ENCODE assay signal across 9 cellular contexts in the genomic region with DNA sequence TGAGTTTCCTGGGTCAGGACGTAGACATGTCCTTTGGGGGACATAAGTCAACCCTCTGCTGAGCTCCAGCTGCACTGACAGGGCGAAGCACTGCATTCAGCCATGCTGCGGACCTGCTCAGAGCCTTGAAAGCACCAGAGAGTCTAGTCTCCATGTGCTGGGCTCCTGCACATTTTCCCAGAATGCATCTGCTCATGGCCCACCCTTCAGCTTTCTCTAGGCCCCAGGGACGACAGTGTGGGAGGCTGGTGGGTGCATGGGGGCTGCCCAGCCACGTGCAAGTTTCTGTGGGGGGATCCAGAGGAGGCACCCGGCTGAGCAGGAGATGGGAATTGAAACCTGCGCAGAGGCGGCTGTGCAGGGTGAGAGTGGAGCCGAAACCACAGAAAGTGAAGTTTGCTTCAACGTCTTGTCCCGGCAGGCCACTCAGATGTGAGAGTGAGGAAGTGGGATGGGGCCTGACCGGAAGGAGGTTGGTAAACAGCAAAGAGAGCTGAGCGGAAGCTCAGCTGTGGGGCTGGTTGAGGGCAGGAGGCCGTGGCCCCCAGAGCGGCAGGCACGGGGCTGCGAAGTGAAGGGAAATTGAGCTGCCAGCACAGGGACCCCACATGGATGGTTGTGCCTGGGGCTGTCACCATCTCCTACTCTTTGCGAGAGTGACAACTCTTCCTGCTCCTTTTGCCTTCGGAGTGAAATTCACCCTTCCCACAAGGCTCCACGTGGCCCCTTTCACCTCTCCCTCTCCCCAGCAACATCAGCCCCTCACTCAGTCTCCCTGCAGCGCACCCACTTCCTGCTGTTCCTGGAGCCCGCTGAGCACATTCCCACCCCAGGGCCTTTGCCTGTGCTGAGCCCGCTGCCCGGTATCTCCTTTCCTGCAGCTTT. TPM values are rescaled to one million over a fixed set of nuclear protein-coding genes. Genes with fewer than 3 reads are reported as not detected.
A peak's percentile ranks its signal among the peaks of the same experiment; 100 is the strongest.
DNase-seq lines count a peak whose midpoint lies in the region; ATAC-seq, FAIRE-seq and TF ChIP-seq lines count a peak whose summit lies in the region.
"Had no signal": no experiment of that assay in that cellular context is flagged by ENCODE, and none has a peak within 500 bp of the region (broad histone marks: within the 10 kb centered on the region; RNA-seq: fewer than 3 reads in every experiment).

No MANE protein-coding gene starts in this region.

- in situ Hi-C loops in IMR-90 (cut with MboI; ENCODE audit: low sequenced_read_pairs), result no loop called here

- no peak overlapping the region for H2BK5ac ChIP-seq in IMR-90 (ENCODE audit: low read depth, low read length, poor library complexity, severe bottlenecking)

- no TSS peak for BruUV-seq in IMR-90 (replicated peaks; lab: Mats Ljungman, UMichigan)

- POLR2A ChIA-PET in IMR-90 (lab: Charles Lee; ENCODE audit: unreplicated experiment), result interaction anchor here (0.5 to 0.6 kb wide), 2 partner anchors 379 to 770 kb away, joined by 3 to 17 read pairs; no protein-coding TSS in a partner anchor

- dilution Hi-C loops in IMR-90 (cut with HindIII; ENCODE audit: low sequenced_read_pairs, unreplicated experiment), result no loop called here

- WGBS in IMR-90 (ENCODE audit: extremely low coverage in 2 of 2, insufficient read length in 1 of 2), 2 experiments, result 67% methylated on average over 12 of the region's 24 CpGs; no CpG with 5 or more reads in 1 of the 2 experiments

- no peak overlapping the region for H3K23ac ChIP-seq in IMR-90 (ENCODE audit: low read depth, low read length)

- H3K14ac ChIP-seq in IMR-90 (replicated peaks; ENCODE audit: low read depth, low read length), result no peak overlapping the region

- no peak for FAIRE-seq in kidney (lab: Jason Lieb, UNC)
- FAIRE-seq: endometrium had no signal

- H3K9me3 Mint-ChIP-seq in activated CD8-positive, alpha-beta memory T cell treated with anti-CD3 and anti-CD28 coated beads, Interleukin-2, amount 10 ng/mL, durations not matched to agents 7 days and 5 days (ENCODE audit: low read depth), result no peaks in the 10 kb centered on the region

- H3K4me3 ChIP-seq in IMR-90 (ENCODE audit: insufficient read depth, low read depth, low read length) (no peak overlapping the region), kidney (ENCODE audit: low read length in 2 of 2) (no peak overlapping the region)

- peak overlapping the region; percentile 72 for H3K27ac Mint-ChIP-seq in activated CD8-positive, alpha-beta memory T cell treated with anti-CD3 and anti-CD28 coated beads, Interleukin-2, amount 10 ng/mL, durations not matched to agents 7 days and 5 days

- H4K20me1 ChIP-seq in IMR-90 (ENCODE audit: insufficient read depth, low read length), result no peaks in the 10 kb centered on the region

- peaks cover 15% of the 10 kb centered on the region for H3K36me3 Mint-ChIP-seq in activated CD8-positive, alpha-beta memory T cell treated with anti-CD3 and anti-CD28 coated beads, Interleukin-2, amount 10 ng/mL, durations not matched to agents 7 days and 5 days

- no peak overlapping the region; a peak in 2 of 4 replicates for H4K8ac ChIP-seq in IMR-90 (ENCODE audit: low read depth in 2 of 2, low read length in 2 of 2)

- H2BK15ac ChIP-seq in IMR-90 (ENCODE audit: low read depth, low read length), result no peak overlapping the region

- H3K4me1 Mint-ChIP-seq in activated CD8-positive, alpha-beta memory T cell treated with anti-CD3 and anti-CD28 coated beads, Interleukin-2, amount 10 ng/mL, durations not matched to agents 7 days and 5 days, result peaks cover 28% of the 10 kb centered on the region

- H3K27me3 Mint-ChIP-seq in activated CD8-positive, alpha-beta memory T cell treated with anti-CD3 and anti-CD28 coated beads, Interleukin-2, amount 10 ng/mL, durations not matched to agents 7 days and 5 days, result peaks cover 7% of the 10 kb centered on the region

- peak overlapping the region; percentile 53 for H2AFZ ChIP-seq in IMR-90 (replicated peaks; ENCODE audit: low read length, poor library complexity)

- intact Hi-C loops in IMR-90 (cut with micrococcal nuclease) (no loop called here), kidney (cut with DNase I) (no loop called here)

- no peak overlapping the region; the same call in 1 of the 2 replicates for H4K91ac ChIP-seq in IMR-90 (ENCODE audit: insufficient read depth, low read depth, low read length)

- no peak overlapping the region for H2AK9ac ChIP-seq in IMR-90 (replicated peaks; ENCODE audit: low read depth, low read length, poor library complexity)

- no peak overlapping the region for H3K4me2 ChIP-seq in IMR-90 (ENCODE audit: low read depth, low read length)

- H3K9me3 ChIP-seq in IMR-90 (ENCODE audit: control insufficient read depth, insufficient read depth, low read length), result peaks cover 9% of the 10 kb centered on the region
- H3K9me3 ChIP-seq in kidney (ENCODE audit: control insufficient read depth in 1 of 2, low read length in 2 of 2), result no peaks in the 10 kb centered on the region

- H2BK20ac ChIP-seq in IMR-90 (ENCODE audit: low read depth, low read length), result no peak overlapping the region

- no peaks in the 10 kb centered on the region for H3K79me1 ChIP-seq in IMR-90 (ENCODE audit: low read depth in 1 of 2, low read length in 2 of 2)

- TF ChIP-seq POLR2A in IMR-90 (IDR thresholded peaks at IDR 0.05; ENCODE audit: low read depth, low read length), result no peak

- H3K36me3 ChIP-seq in IMR-90 (ENCODE audit: control insufficient read depth, insufficient read depth, low read length), result peaks cover 15% of the 10 kb centered on the region; the same call in 1 of the 2 replicates
- no peaks in the 10 kb centered on the region for H3K36me3 ChIP-seq in kidney (ENCODE audit: control insufficient read depth in 1 of 2, insufficient read depth in 2 of 2, low read length in 2 of 2)

- no peaks in the 10 kb centered on the region for H3K27me3 ChIP-seq in IMR-90 (ENCODE audit: control insufficient read depth, insufficient read depth, low read length)

- no peaks in the 10 kb centered on the region for H3K9me1 ChIP-seq in IMR-90 (ENCODE audit: insufficient read depth, low read length)

- peak; percentile 79 for ATAC-seq in GM21381 (IDR thresholded peaks at IDR 0.05; ENCODE audit: unreplicated experiment)
- no peak; the same call in 1 of the 2 replicates for ATAC-seq in IMR-90 (ENCODE audit: low read depth)
- ATAC-seq in activated CD8-positive, alpha-beta memory T cell treated with anti-CD3 and anti-CD28 coated beads, Interleukin-2, amount 10 ng/mL, durations not matched to agents 7 days and 5 days, result peak; percentile 93

- DNase-seq in GF-D8 (lab: John Stamatoyannopoulos, UW) (peak; percentile 95), IMR-90 (no peak), kidney (peak; percentile 77), substantia nigra (lab: John Stamatoyannopoulos, UW) (peak in 29 of 49 donors; percentile 9 to 72 (median 41)), putamen (ENCODE audit: low spot score) (no peak), HT-29 (ENCODE audit: low spot score) (no peak)
- DNase-seq in activated CD8-positive, alpha-beta memory T cell treated with anti-CD3 and anti-CD28 coated beads, Interleukin-2, amount 10 ng/mL, durations not matched to agents 7 days and 5 days, result peak; percentile 90

- CTCF ChIA-PET in IMR-90 (lab: Yijun Ruan, JAX), result no interaction called here
- CTCF ChIA-PET in activated CD8-positive, alpha-beta memory T cell treated with anti-CD3 and anti-CD28 coated beads, Interleukin-2, amount 10 ng/mL, durations not matched to agents 7 days and 5 days (lab: Charles Lee), result interaction anchor here (0.8 to 2.8 kb wide), 9 partner anchors 12 to 85 kb away, joined by 3 to 17 read pairs (median 3); a partner anchor contains a TSS

- no peak overlapping the region for H3K9ac ChIP-seq in IMR-90 (ENCODE audit: low read depth, low read length)
- no peak overlapping the region for H3K9ac ChIP-seq in kidney (ENCODE audit: low read length in 2 of 2)

- H3K56ac ChIP-seq in IMR-90 (ENCODE audit: extremely low read depth, insufficient read depth, low read length), result no peak overlapping the region

- no peak overlapping the region for H4K5ac ChIP-seq in IMR-90 (ENCODE audit: low read depth, low read length)

- TF ChIP-seq RAD21 in IMR-90 (IDR thresholded peaks at IDR 0.05; ENCODE audit: low read length), result no peak

- H3K18ac ChIP-seq in IMR-90 (ENCODE audit: low read depth, low read length), result no peak overlapping the region

- H3K4me3 Mint-ChIP-seq in activated CD8-positive, alpha-beta memory T cell treated with anti-CD3 and anti-CD28 coated beads, Interleukin-2, amount 10 ng/mL, durations not matched to agents 7 days and 5 days, result peak overlapping the region; percentile 37

- no peak for TF ChIP-seq CTCF in IMR-90 (conservative IDR thresholded peaks at IDR 0.05; ENCODE audit: low read depth, low read length)
- no peak for TF ChIP-seq CTCF in kidney (IDR thresholded peaks at IDR 0.05; ENCODE audit: borderline replicate concordance, extremely low read depth, insufficient read depth)

- H3K4me1 ChIP-seq in IMR-90 (ENCODE audit: control insufficient read depth, insufficient read depth, low read length), result no peaks in the 10 kb centered on the region
- peaks cover 0 to 8% of the 10 kb centered on the region in 2 donors for H3K4me1 ChIP-seq in kidney (ENCODE audit: control insufficient read depth in 1 of 2, insufficient read depth in 1 of 2, low read depth in 1 of 2, low read length in 2 of 2)

- no peak overlapping the region for H3K27ac ChIP-seq in IMR-90 (ENCODE audit: insufficient read depth, low read length)
- peak overlapping the region in 1 of 2 donors; percentile 23 for H3K27ac ChIP-seq in kidney (ENCODE audit: low read depth in 2 of 2, low read length in 2 of 2)
- H3K27ac ChIP-seq in substantia nigra (ENCODE audit: low read depth, low read length, poor library complexity, severe bottlenecking), result peak overlapping the region; percentile 49

- no peak overlapping the region for H2BK120ac ChIP-seq in IMR-90 (ENCODE audit: low read depth, low read length)

- no peak overlapping the region for H3K4ac ChIP-seq in IMR-90 (ENCODE audit: low read depth, low read length)

- no peak overlapping the region for H2AK5ac ChIP-seq in IMR-90 (ENCODE audit: low read depth, low read length)

RNA-seq across cellular contexts. Expression of a gene that starts 11.8 kb away (rescaled TPM):
- total RNA-seq in IMR-90 (2012; rRNA removed) (33.9 and 37.2 TPM in 2 replicates), kidney (75.5 TPM)
- polyA plus RNA-seq in IMR-90 (2012; rRNA removed) (74.3 and 92.0 TPM in 2 replicates), kidney (ENCODE audit: insufficient read depth, low read depth, low replicate concordance) (105 TPM)
- polyA plus RNA-seq in IMR-90 (2012; cell fraction: cytosol; rRNA removed), result 161 and 165 TPM in 2 replicates
- 71.3 and 138 TPM in 2 replicates for polyA plus RNA-seq in IMR-90 (2012; cell fraction: nucleus; rRNA removed; ENCODE audit: low replicate concordance)
- total RNA-seq in activated CD8-positive, alpha-beta memory T cell treated with anti-CD3 and anti-CD28 coated beads, Interleukin-2, amount 10 ng/mL, durations not matched to agents 7 days and 5 days, result 10 to 100 TPM; 59.3 to 65.4 TPM
- total RNA-seq in HT-29 (2014; rRNA removed; shearing (Covaris generic)), result 75.7 and 90.9 TPM in 2 replicates

RNA-seq across cellular contexts. Expression of a gene that starts 32.2 kb away (rescaled TPM):
- 74.2 and 77.1 TPM in 2 replicates for total RNA-seq in IMR-90 (2012; rRNA removed)
- 117 and 124 TPM in 2 replicates for polyA plus RNA-seq in IMR-90 (2012; rRNA removed)
- 127 and 204 TPM in 2 replicates for polyA plus RNA-seq in IMR-90 (2012; cell fraction: cytosol; rRNA removed)
- polyA plus RNA-seq in IMR-90 (2012; cell fraction: nucleus; rRNA removed; ENCODE audit: low replicate concordance), result 103 and 152 TPM in 2 replicates
- 10 to 100 TPM; 52.2 to 65.2 TPM for total RNA-seq in activated CD8-positive, alpha-beta memory T cell treated with anti-CD3 and anti-CD28 coated beads, Interleukin-2, amount 10 ng/mL, durations not matched to agents 7 days and 5 days
- 66.2 TPM for total RNA-seq in kidney
- 23.6 TPM for polyA plus RNA-seq in kidney (ENCODE audit: insufficient read depth, low read depth, low replicate concordance)
- 76.2 and 88.5 TPM in 2 replicates for total RNA-seq in HT-29 (2014; rRNA removed; shearing (Covaris generic))

RNA-seq across cellular contexts. Expression of a gene that starts 52.9 kb away (rescaled TPM):
- total RNA-seq in IMR-90 (2012; rRNA removed) (4.8 and 5.6 TPM in 2 replicates), kidney (21.9 TPM)
- polyA plus RNA-seq in IMR-90 (2012; rRNA removed) (12.9 and 15.6 TPM in 2 replicates), kidney (ENCODE audit: insufficient read depth, low read depth, low replicate concordance) (16.9 TPM)
- 11.1 and 18.4 TPM in 2 replicates for polyA plus RNA-seq in IMR-90 (2012; cell fraction: cytosol; rRNA removed)
- polyA plus RNA-seq in IMR-90 (2012; cell fraction: nucleus; rRNA removed; ENCODE audit: low replicate concordance), result 37.7 and 82.2 TPM in 2 replicates
- total RNA-seq in activated CD8-positive, alpha-beta memory T cell treated with anti-CD3 and anti-CD28 coated beads, Interleukin-2, amount 10 ng/mL, durations not matched to agents 7 days and 5 days, result 1 to 10 TPM; 1.5 to 2.1 TPM
- 2.6 and 3.1 TPM in 2 replicates for total RNA-seq in HT-29 (2014; rRNA removed; shearing (Covaris generic))

Comparison
In these comparisons a context has a peak if more than half of its experiments do, and no peak if none do; other contexts are left out.
1. DNase-seq: peak in GF-D8 (single experiment), activated CD8-positive, alpha-beta memory T cell treated with anti-CD3 and anti-CD28 coated beads, Interleukin-2, amount 10 ng/mL, durations not matched to agents 7 days and 5 days (single experiment), kidney (single experiment) and substantia nigra (29 of 49); none in IMR-90 (single experiment), putamen (single experiment) and HT-29 (single experiment).